ENCODE assay signal across 1 cellular context in genomic region chr6:34424200-34425131, GRCh38.
TF ChIP-seq lines count a peak whose summit lies in the region.

No MANE protein-coding gene starts in this region.

TF ChIP-seq in HCT116, 20 proteins besides CTCF, POLR2A, EP300 and RAD21 (continued from another document):
- TF ChIP-seq ZBTB33 (IDR thresholded peaks at IDR 0.05; ENCODE audit: extremely low read depth, insufficient replicate concordance, low read length) (no peak), SRF (IDR thresholded peaks at IDR 0.05; ENCODE audit: low read depth) (no peak), SIN3A (IDR thresholded peaks at IDR 0.05; ENCODE audit: low read depth) (no peak), ZNF274 (IDR thresholded peaks at IDR 0.05; ENCODE audit: low read depth, low read length) (no peak)
